28 cellular contexts compared by ENCODE assay signal in genomic region chr20:12982098-12982497, GRCh38. TPM values are rescaled to one million over a fixed set of nuclear protein-coding genes. Genes with fewer than 3 reads are reported as not detected.
"Had no signal": no experiment of that assay in that cellular context is flagged by ENCODE, and none has a peak within 500 bp of the region (broad histone marks: within the 10 kb centered on the region; RNA-seq: fewer than 3 reads in every experiment).

No MANE protein-coding gene starts in this region.

- H3K9me3 Mint-ChIP-seq: activated CD4-positive, alpha-beta memory T cell treated with anti-CD3 and anti-CD28 coated beads, Interleukin-2, amount 10 ng/mL, durations not matched to agents 7 days and 5 days; activated CD4-positive, alpha-beta T cell treated with anti-CD3 and anti-CD28 coated beads, Interleukin-2, amount 10 ng/mL, durations not matched to agents 7 days and 5 days; activated naive CD4-positive, alpha-beta T cell treated with anti-CD3 and anti-CD28 coated beads, Interleukin-2, amount 10 ng/mL, durations not matched to agents 7 days and 5 days; activated naive CD4-positive, alpha-beta T cell treated with anti-CD3 and anti-CD28 coated beads, Interleukin-2, amount 50 U/mL, for 72 hours; activated T-cell treated with anti-CD3 and anti-CD28 coated beads, Interleukin-2, amount 50 U/mL, for 24 hours; activated T-cell treated with anti-CD3 and anti-CD28 coated beads, Interleukin-2, amount 50 U/mL, for 72 hours had no signal

- H3K27me3 Mint-ChIP-seq: activated CD4-positive, alpha-beta memory T cell treated with anti-CD3 and anti-CD28 coated beads, Interleukin-2, amount 10 ng/mL, durations not matched to agents 7 days and 5 days; activated CD4-positive, alpha-beta T cell treated with anti-CD3 and anti-CD28 coated beads, Interleukin-2, amount 10 ng/mL, durations not matched to agents 7 days and 5 days; activated naive CD4-positive, alpha-beta T cell treated with anti-CD3 and anti-CD28 coated beads, Interleukin-2, amount 10 ng/mL, durations not matched to agents 7 days and 5 days had no signal

- H3K4me3 Mint-ChIP-seq: activated CD4-positive, alpha-beta memory T cell treated with anti-CD3 and anti-CD28 coated beads, Interleukin-2, amount 10 ng/mL, durations not matched to agents 7 days and 5 days; activated CD4-positive, alpha-beta T cell treated with anti-CD3 and anti-CD28 coated beads, Interleukin-2, amount 10 ng/mL, durations not matched to agents 7 days and 5 days; activated naive CD4-positive, alpha-beta T cell treated with anti-CD3 and anti-CD28 coated beads, Interleukin-2, amount 10 ng/mL, durations not matched to agents 7 days and 5 days; activated naive CD8-positive, alpha-beta T cell treated with anti-CD3 and anti-CD28 coated beads, Interleukin-2, amount 10 ng/mL, durations not matched to agents 7 days and 5 days; activated T-cell treated with anti-CD3 and anti-CD28 coated beads, Interleukin-2, amount 50 U/mL, for 24 hours; activated T-cell treated with anti-CD3 and anti-CD28 coated beads, Interleukin-2, amount 50 U/mL, for 72 hours; brain had no signal

- H3K27ac ChIP-seq: ascending aorta, breast epithelium, cardiac muscle cell, colonic mucosa, epithelial cell of prostate, esophagus squamous epithelium, gastroesophageal sphincter had no signal

- ATAC-seq: activated naive CD4-positive, alpha-beta T cell treated with anti-CD3 and anti-CD28 coated beads, Interleukin-2, amount 50 U/mL, for 72 hours; activated T-cell treated with anti-CD3 and anti-CD28 coated beads, Interleukin-2, amount 50 U/mL, for 72 hours; gastroesophageal sphincter had no signal

- H3K4me3 ChIP-seq: ascending aorta, breast epithelium, cardiac muscle cell, colonic mucosa, esophagus squamous epithelium, gastroesophageal sphincter had no signal

- FAIRE-seq: endothelial cell of umbilical vein had no signal

- H3K27me3 ChIP-seq: ascending aorta, breast epithelium, cardiac muscle cell, colonic mucosa, esophagus squamous epithelium, gastroesophageal sphincter had no signal

- H3K36me3 ChIP-seq: ascending aorta, breast epithelium, cardiac muscle cell, colonic mucosa, esophagus squamous epithelium, gastroesophageal sphincter had no signal

- H3K27ac Mint-ChIP-seq: activated CD4-positive, alpha-beta memory T cell treated with anti-CD3 and anti-CD28 coated beads, Interleukin-2, amount 10 ng/mL, durations not matched to agents 7 days and 5 days; activated CD4-positive, alpha-beta T cell treated with anti-CD3 and anti-CD28 coated beads, Interleukin-2, amount 10 ng/mL, durations not matched to agents 7 days and 5 days; activated naive CD4-positive, alpha-beta T cell treated with anti-CD3 and anti-CD28 coated beads, Interleukin-2, amount 10 ng/mL, durations not matched to agents 7 days and 5 days; activated naive CD4-positive, alpha-beta T cell treated with anti-CD3 and anti-CD28 coated beads, Interleukin-2, amount 50 U/mL, for 72 hours; activated naive CD8-positive, alpha-beta T cell treated with anti-CD3 and anti-CD28 coated beads, Interleukin-2, amount 10 ng/mL, durations not matched to agents 7 days and 5 days; activated T-cell treated with anti-CD3 and anti-CD28 coated beads, Interleukin-2, amount 50 U/mL, for 24 hours; activated T-cell treated with anti-CD3 and anti-CD28 coated beads, Interleukin-2, amount 50 U/mL, for 72 hours; brain had no signal

- H3K9me3 ChIP-seq: ascending aorta, breast epithelium, colonic mucosa, esophagus squamous epithelium, gastroesophageal sphincter had no signal

- DNase-seq: activated CD4-positive, alpha-beta memory T cell treated with anti-CD3 and anti-CD28 coated beads, Interleukin-2, amount 10 ng/mL, durations not matched to agents 7 days and 5 days; activated CD4-positive, alpha-beta T cell treated with anti-CD3 and anti-CD28 coated beads for 1 hour; activated CD4-positive, alpha-beta T cell treated with anti-CD3 and anti-CD28 coated beads for 4 hours; activated CD4-positive, alpha-beta T cell treated with anti-CD3 and anti-CD28 coated beads, Interleukin-2, amount 10 ng/mL, durations not matched to agents 7 days and 5 days; activated CD4-positive, alpha-beta T cell treated with anti-CD3 and anti-CD28 coated beads, Interleukin-2, amount 50 U/mL, for 4 hours; activated CD8-positive, alpha-beta memory T cell treated with anti-CD3 and anti-CD28 coated beads, Interleukin-2, amount 50 U/mL, for 48 hours; activated gamma-delta T cell; activated naive CD4-positive, alpha-beta T cell; activated naive CD4-positive, alpha-beta T cell treated with anti-CD3 and anti-CD28 coated beads, Interleukin-2, amount 10 ng/mL, durations not matched to agents 7 days and 5 days; activated naive CD8-positive, alpha-beta T cell treated with anti-CD3 and anti-CD28 coated beads, Interleukin-2, amount 10 ng/mL, durations not matched to agents 7 days and 5 days; activated T-cell treated with anti-CD3 and anti-CD28 coated beads for 4 hours; activated T-cell treated with anti-CD3 and anti-CD28 coated beads, Interleukin-2, amount 50 U/mL, for 24 hours; activated T-cell treated with anti-CD3 and anti-CD28 coated beads, Interleukin-2, amount 50 U/mL, for 72 hours; central memory CD4-positive, alpha-beta T cell; cerebellar nuclear complex; colonic mucosa; effector CD8-positive, alpha-beta T cell; esophagus squamous epithelium; foreskin melanocyte; T-helper 2 cell had no signal

- H3K4me1 Mint-ChIP-seq: activated CD4-positive, alpha-beta memory T cell treated with anti-CD3 and anti-CD28 coated beads, Interleukin-2, amount 10 ng/mL, durations not matched to agents 7 days and 5 days; activated naive CD4-positive, alpha-beta T cell treated with anti-CD3 and anti-CD28 coated beads, Interleukin-2, amount 10 ng/mL, durations not matched to agents 7 days and 5 days; activated naive CD8-positive, alpha-beta T cell treated with anti-CD3 and anti-CD28 coated beads, Interleukin-2, amount 10 ng/mL, durations not matched to agents 7 days and 5 days; brain had no signal

- H3K4me1 ChIP-seq: ascending aorta, breast epithelium, colonic mucosa, esophagus squamous epithelium, gastroesophageal sphincter had no signal

- H3K36me3 Mint-ChIP-seq: activated naive CD4-positive, alpha-beta T cell treated with anti-CD3 and anti-CD28 coated beads, Interleukin-2, amount 10 ng/mL, durations not matched to agents 7 days and 5 days; activated naive CD4-positive, alpha-beta T cell treated with anti-CD3 and anti-CD28 coated beads, Interleukin-2, amount 50 U/mL, for 72 hours; activated naive CD8-positive, alpha-beta T cell treated with anti-CD3 and anti-CD28 coated beads, Interleukin-2, amount 10 ng/mL, durations not matched to agents 7 days and 5 days; brain had no signal

RNA-seq across cellular contexts. Expression of gene SPTLC3, which starts 26.7 kb away (rescaled TPM):
- total RNA-seq: activated CD4-positive, alpha-beta memory T cell treated with anti-CD3 and anti-CD28 coated beads, Interleukin-2, amount 10 ng/mL, durations not matched to agents 7 days and 5 days had no signal
